In genomic region chr13:67224148-67224846, GRCh38 we compare ENCODE assay signal across 8 cellular contexts. TPM values are rescaled to one million over a fixed set of nuclear protein-coding genes. Genes with fewer than 3 reads are reported as not detected.
A peak's percentile ranks its signal among the peaks of the same experiment; 100 is the strongest.
DNase-seq lines count a peak whose midpoint lies in the region; ATAC-seq and TF ChIP-seq lines count a peak whose summit lies in the region.

No MANE protein-coding gene starts in this region.

- peaks cover 0 to 6% of the 10 kb centered on the region in 2 donors for H3K27me3 Mint-ChIP-seq in effector memory CD8-positive, alpha-beta T cell
- H3K27me3 Mint-ChIP-seq in stimulated activated memory B cell treated with anti-CD40 and anti-IgM and Interleukin-4, amounts not matched to agents 10 μg/mL and 1 μg/mL and 100 μg/mL, for 72 hours, result no peaks in the 10 kb centered on the region

- H3K27ac ChIP-seq in 22Rv1, result peak overlapping the region; percentile 50

- no peak overlapping the region for H3K4me3 Mint-ChIP-seq in effector memory CD8-positive, alpha-beta T cell
- peak overlapping the region; percentile 16 for H3K4me3 Mint-ChIP-seq in stimulated activated memory B cell treated with anti-CD40 and anti-IgM and Interleukin-4, amounts not matched to agents 10 μg/mL and 1 μg/mL and 100 μg/mL, for 72 hours

- H3K4me1 Mint-ChIP-seq in effector memory CD8-positive, alpha-beta T cell (ENCODE audit: low read depth in 2 of 2), result peaks cover 2 to 4% of the 10 kb centered on the region in 2 donors
- H3K4me1 Mint-ChIP-seq in stimulated activated memory B cell treated with anti-CD40 and anti-IgM and Interleukin-4, amounts not matched to agents 10 μg/mL and 1 μg/mL and 100 μg/mL, for 72 hours, result peaks cover 6% of the 10 kb centered on the region

- peaks cover 0 to 1% of the 10 kb centered on the region in 2 donors for H3K9me3 Mint-ChIP-seq in effector memory CD8-positive, alpha-beta T cell
- H3K9me3 Mint-ChIP-seq in stimulated activated memory B cell treated with anti-CD40 and anti-IgM and Interleukin-4, amounts not matched to agents 10 μg/mL and 1 μg/mL and 100 μg/mL, for 72 hours, result no peaks in the 10 kb centered on the region

- peak; percentile 83 for TF ChIP-seq CTCF in 22Rv1 (IDR thresholded peaks at IDR 0.05)

- DNase-seq in NCI-H2227 (lab: John Stamatoyannopoulos, UW; ENCODE audit: unreplicated experiment) (peak; percentile 77), lung microvascular endothelial cell (ENCODE audit: low read depth in 2 of 2) (peak; percentile 88 to 90)
- DNase-seq in activated CD4-positive, alpha-beta T cell treated with anti-CD3 and anti-CD28 coated beads for 1 hour, result peak; percentile 20
- DNase-seq in effector memory CD8-positive, alpha-beta T cell, result no peak

- peak; percentile 78 for ATAC-seq in GM18498 (IDR thresholded peaks at IDR 0.05; ENCODE audit: unreplicated experiment)
- peak; percentile 75 for ATAC-seq in HG03103 (IDR thresholded peaks at IDR 0.05; ENCODE audit: low read depth, unreplicated experiment)
- peak; percentile 58 for ATAC-seq in effector memory CD8-positive, alpha-beta T cell (replicated peaks)
- no peak for ATAC-seq in stimulated activated memory B cell treated with anti-CD40 and anti-IgM and Interleukin-4, amounts not matched to agents 10 μg/mL and 1 μg/mL and 100 μg/mL, for 72 hours

- no peak overlapping the region for H3K27ac Mint-ChIP-seq in effector memory CD8-positive, alpha-beta T cell
- H3K27ac Mint-ChIP-seq in stimulated activated memory B cell treated with anti-CD40 and anti-IgM and Interleukin-4, amounts not matched to agents 10 μg/mL and 1 μg/mL and 100 μg/mL, for 72 hours, result no peak overlapping the region

- no peaks in the 10 kb centered on the region for H3K36me3 Mint-ChIP-seq in effector memory CD8-positive, alpha-beta T cell (ENCODE audit: insufficient read depth)
- H3K36me3 Mint-ChIP-seq in stimulated activated memory B cell treated with anti-CD40 and anti-IgM and Interleukin-4, amounts not matched to agents 10 μg/mL and 1 μg/mL and 100 μg/mL, for 72 hours, result no peaks in the 10 kb centered on the region

RNA-seq across cellular contexts. Expression of gene PCDH9, which starts 5.8 kb away (rescaled TPM):
- total RNA-seq in lung microvascular endothelial cell, result 0.20 and 0.65 TPM in 2 replicates

Comparison
In these comparisons a context has a peak if more than half of its experiments do, and no peak if none do; other contexts are left out.
1. DNase-seq: peak in NCI-H2227 (single experiment), activated CD4-positive, alpha-beta T cell treated with anti-CD3 and anti-CD28 coated beads for 1 hour (single experiment) and lung microvascular endothelial cell (2 of 2); none in effector memory CD8-positive, alpha-beta T cell (0 of 3).